Comparison of ENCODE assay signal across 27 cellular contexts in genomic region chr15:57280464-57280863, GRCh38.
"Had no signal": no experiment of that assay in that cellular context is flagged by ENCODE, and none has a peak within 500 bp of the region (broad histone marks: within the 10 kb centered on the region; RNA-seq: fewer than 3 reads in every experiment).

No MANE protein-coding gene starts in this region.

- H3K4me3 Mint-ChIP-seq: activated CD8-positive, alpha-beta T cell treated with anti-CD3 and anti-CD28 coated beads for 36 hours; activated naive CD4-positive, alpha-beta T cell treated with anti-CD3 and anti-CD28 coated beads, Interleukin-2, amount 10 ng/mL, durations not matched to agents 7 days and 5 days; activated naive CD8-positive, alpha-beta T cell treated with anti-CD3 and anti-CD28 coated beads, Interleukin-2, amount 10 ng/mL, durations not matched to agents 7 days and 5 days; activated T-cell treated with anti-CD3 and anti-CD28 coated beads, Interleukin-2, amount 50 U/mL, for 4 hours; activated T-helper 1 cell treated with anti-CD3 and anti-CD28 coated beads, Interleukin-12 subunit alpha, Interleukin-12 subunit beta, Interleukin-2, Interleukin-4 antibody, amounts not matched to agents 30 ng/mL and 10 ng/mL and 1 ng/mL, durations not matched to agents 14 hours and 24 hours and 36 hours; dendritic cell treated with granulocyte-macrophage colony-stimulating factor and Interleukin-4, amounts not matched to agents 40 ng/mL and 50 ng/mL, for 4 days had no signal

- H3K27me3 Mint-ChIP-seq: activated CD8-positive, alpha-beta T cell treated with anti-CD3 and anti-CD28 coated beads for 36 hours; activated naive CD4-positive, alpha-beta T cell treated with anti-CD3 and anti-CD28 coated beads, Interleukin-2, amount 10 ng/mL, durations not matched to agents 7 days and 5 days; activated naive CD8-positive, alpha-beta T cell treated with anti-CD3 and anti-CD28 coated beads, Interleukin-2, amount 10 ng/mL, durations not matched to agents 7 days and 5 days; central memory CD8-positive, alpha-beta T cell; dendritic cell treated with granulocyte-macrophage colony-stimulating factor and Interleukin-4, amounts not matched to agents 40 ng/mL and 50 ng/mL, for 4 days had no signal

- H3K27ac Mint-ChIP-seq: activated CD8-positive, alpha-beta T cell treated with anti-CD3 and anti-CD28 coated beads for 36 hours; activated naive CD4-positive, alpha-beta T cell treated with anti-CD3 and anti-CD28 coated beads, Interleukin-2, amount 10 ng/mL, durations not matched to agents 7 days and 5 days; activated naive CD8-positive, alpha-beta T cell treated with anti-CD3 and anti-CD28 coated beads, Interleukin-2, amount 10 ng/mL, durations not matched to agents 7 days and 5 days; activated T-helper 1 cell treated with anti-CD3 and anti-CD28 coated beads, Interleukin-12 subunit alpha, Interleukin-12 subunit beta, Interleukin-2, Interleukin-4 antibody, amounts not matched to agents 30 ng/mL and 10 ng/mL and 1 ng/mL, durations not matched to agents 14 hours and 24 hours and 36 hours; activated T-helper 2 cell treated with anti-CD3 and anti-CD28 coated beads, Interferon-gamma antibody, Interleukin-2, Interleukin-4, amounts not matched to agents 10 μg/mL and 5 μg/mL and 100 μg/mL, durations not matched to agents 14 hours and 24 hours and 36 hours; dendritic cell treated with granulocyte-macrophage colony-stimulating factor and Interleukin-4, amounts not matched to agents 40 ng/mL and 50 ng/mL, for 4 days had no signal

- H3K4me1 Mint-ChIP-seq: activated naive CD8-positive, alpha-beta T cell treated with anti-CD3 and anti-CD28 coated beads, Interleukin-2, amount 10 ng/mL, durations not matched to agents 7 days and 5 days had no signal

- H3K4me1 ChIP-seq: esophagus muscularis mucosa, foreskin keratinocyte, gastrocnemius medialis had no signal

- DNase-seq: activated CD4-positive, alpha-beta T cell treated with anti-CD3 and anti-CD28 coated beads for 48 hours; activated CD4-positive, alpha-beta T cell treated with anti-CD3 and anti-CD28 coated beads, Interleukin-2, amount 50 U/mL, for 1 hour; activated CD4-positive, alpha-beta T cell treated with anti-CD3 and anti-CD28 coated beads, Interleukin-2, amount 50 U/mL, for 48 hours; activated CD8-positive, alpha-beta memory T cell treated with anti-CD3 and anti-CD28 coated beads for 24 hours; activated CD8-positive, alpha-beta T cell treated with anti-CD3 and anti-CD28 coated beads for 36 hours; activated gamma-delta T cell; activated naive CD4-positive, alpha-beta T cell; activated naive CD4-positive, alpha-beta T cell treated with anti-CD3 and anti-CD28 coated beads, Interleukin-2, amount 10 ng/mL, durations not matched to agents 7 days and 5 days; activated naive CD8-positive, alpha-beta T cell treated with anti-CD3 and anti-CD28 coated beads, Interleukin-2, amount 10 ng/mL, durations not matched to agents 7 days and 5 days; activated T-cell treated with anti-CD3 and anti-CD28 coated beads, Interleukin-2, amount 50 U/mL, for 4 hours; brain microvascular endothelial cell; dorsolateral prefrontal cortex; effector memory CD4-positive, alpha-beta T cell; erythroblast; foreskin keratinocyte; gastrocnemius medialis; glutamatergic neuron; heart left ventricle; T-helper 2 cell had no signal

- H3K9me3 Mint-ChIP-seq: activated CD8-positive, alpha-beta T cell treated with anti-CD3 and anti-CD28 coated beads for 36 hours; activated naive CD4-positive, alpha-beta T cell treated with anti-CD3 and anti-CD28 coated beads, Interleukin-2, amount 10 ng/mL, durations not matched to agents 7 days and 5 days; activated naive CD4-positive, alpha-beta T cell treated with anti-CD3 and anti-CD28 coated beads, Interleukin-2, amount 50 U/mL, for 72 hours; activated naive CD8-positive, alpha-beta T cell treated with anti-CD3 and anti-CD28 coated beads, Interleukin-2, amount 10 ng/mL, durations not matched to agents 7 days and 5 days; activated T-cell treated with anti-CD3 and anti-CD28 coated beads, Interleukin-2, amount 50 U/mL, for 4 hours; activated T-helper 1 cell treated with anti-CD3 and anti-CD28 coated beads, Interleukin-12 subunit alpha, Interleukin-12 subunit beta, Interleukin-2, Interleukin-4 antibody, amounts not matched to agents 30 ng/mL and 10 ng/mL and 1 ng/mL, durations not matched to agents 14 hours and 24 hours and 36 hours; activated T-helper 2 cell treated with anti-CD3 and anti-CD28 coated beads, Interferon-gamma antibody, Interleukin-2, Interleukin-4, amounts not matched to agents 10 μg/mL and 5 μg/mL and 100 μg/mL, durations not matched to agents 14 hours and 24 hours and 36 hours; central memory CD8-positive, alpha-beta T cell; dendritic cell treated with granulocyte-macrophage colony-stimulating factor and Interleukin-4, amounts not matched to agents 40 ng/mL and 50 ng/mL, for 4 days had no signal

- H3K27me3 ChIP-seq: brain microvascular endothelial cell, dorsolateral prefrontal cortex, esophagus muscularis mucosa, foreskin keratinocyte, gastrocnemius medialis, heart left ventricle had no signal

- H3K27ac ChIP-seq: brain microvascular endothelial cell, coronary artery, dorsolateral prefrontal cortex, esophagus muscularis mucosa, foreskin keratinocyte, gastrocnemius medialis, heart left ventricle had no signal

- ATAC-seq: activated CD4-positive, CD25-positive, alpha-beta regulatory T cell treated with anti-CD3 and anti-CD28 coated beads, Interleukin-2, amount 50 U/mL, for 24 hours; activated CD8-positive, alpha-beta T cell treated with anti-CD3 and anti-CD28 coated beads for 36 hours; activated naive CD4-positive, alpha-beta T cell treated with anti-CD3 and anti-CD28 coated beads, Interleukin-2, amount 50 U/mL, for 72 hours; activated T-cell treated with anti-CD3 and anti-CD28 coated beads, Interleukin-2, amount 50 U/mL, for 4 hours; foreskin keratinocyte; gastrocnemius medialis; heart left ventricle had no signal

- H3K4me3 ChIP-seq: coronary artery, dorsolateral prefrontal cortex, esophagus muscularis mucosa, gastrocnemius medialis, heart left ventricle had no signal
